In genomic region chr16:23737423-23738028, GRCh38 we compare ENCODE assay signal across 16 cellular contexts. TPM values are rescaled to one million over a fixed set of nuclear protein-coding genes. Genes with fewer than 3 reads are reported as not detected.
"Had no signal": no experiment of that assay in that cellular context is flagged by ENCODE, and none has a peak within 500 bp of the region (broad histone marks: within the 10 kb centered on the region; RNA-seq: fewer than 3 reads in every experiment).

No MANE protein-coding gene starts in this region.

RNA-seq across cellular contexts. Expression of gene CHP2, which starts 17.3 kb away (rescaled TPM):
- total RNA-seq: activated B cell treated with CpG ODN at 0.5 μM for 24 hours; activated CD4-positive, alpha-beta memory T cell treated with anti-CD3 and anti-CD28 coated beads for 36 hours; activated CD4-positive, alpha-beta T cell treated with anti-CD3 and anti-CD28 coated beads, Interleukin-2, amount 10 ng/mL, durations not matched to agents 24 days and 14 days; activated CD8-positive, alpha-beta memory T cell treated with anti-CD3 and anti-CD28 coated beads for 36 hours; activated CD8-positive, alpha-beta T cell treated with anti-CD3 and anti-CD28 coated beads for 36 hours; activated naive CD4-positive, alpha-beta T cell treated with anti-CD3 and anti-CD28 coated beads for 36 hours; activated naive CD4-positive, alpha-beta T cell treated with anti-CD3 and anti-CD28 coated beads, Interleukin-2, amount 50 U/mL, for 72 hours; activated naive CD8-positive, alpha-beta T cell treated with anti-CD3 and anti-CD28 coated beads for 36 hours; activated T-cell treated with anti-CD3 and anti-CD28 coated beads, Interleukin-2, amount 50 U/mL, for 4 hours; activated T-cell treated with anti-CD3 and anti-CD28 coated beads, Interleukin-2, amount 50 U/mL, for 72 hours; activated T-helper 1 cell treated with anti-CD3 and anti-CD28 coated beads, Interleukin-12 subunit alpha, Interleukin-12 subunit beta, Interleukin-2, Interleukin-4 antibody, amounts not matched to agents 30 ng/mL and 10 ng/mL and 1 ng/mL, durations not matched to agents 14 hours and 24 hours and 36 hours; activated T-helper 17 cell treated with anti-CD3 and anti-CD28 coated beads, Interleukin-2, amount 50 U/mL, for 72 hours; astrocyte; body of pancreas; cardiac septum had no signal

RNA-seq across cellular contexts. Expression of gene ERN2, which starts 24.5 kb away (rescaled TPM):
- total RNA-seq: activated B cell treated with CpG ODN at 0.5 μM for 24 hours; activated CD4-positive, alpha-beta memory T cell treated with anti-CD3 and anti-CD28 coated beads for 36 hours; activated CD4-positive, alpha-beta T cell treated with anti-CD3 and anti-CD28 coated beads, Interleukin-2, amount 10 ng/mL, durations not matched to agents 24 days and 14 days; activated CD8-positive, alpha-beta memory T cell treated with anti-CD3 and anti-CD28 coated beads for 36 hours; activated CD8-positive, alpha-beta T cell treated with anti-CD3 and anti-CD28 coated beads for 36 hours; activated naive CD4-positive, alpha-beta T cell treated with anti-CD3 and anti-CD28 coated beads for 36 hours; activated naive CD4-positive, alpha-beta T cell treated with anti-CD3 and anti-CD28 coated beads, Interleukin-2, amount 50 U/mL, for 72 hours; activated naive CD8-positive, alpha-beta T cell treated with anti-CD3 and anti-CD28 coated beads for 36 hours; activated T-helper 1 cell treated with anti-CD3 and anti-CD28 coated beads, Interleukin-12 subunit alpha, Interleukin-12 subunit beta, Interleukin-2, Interleukin-4 antibody, amounts not matched to agents 30 ng/mL and 10 ng/mL and 1 ng/mL, durations not matched to agents 14 hours and 24 hours and 36 hours; activated T-helper 17 cell treated with anti-CD3 and anti-CD28 coated beads, Interleukin-2, amount 50 U/mL, for 72 hours; aorta; astrocyte; cardiac septum had no signal
